In the genomic region with DNA sequence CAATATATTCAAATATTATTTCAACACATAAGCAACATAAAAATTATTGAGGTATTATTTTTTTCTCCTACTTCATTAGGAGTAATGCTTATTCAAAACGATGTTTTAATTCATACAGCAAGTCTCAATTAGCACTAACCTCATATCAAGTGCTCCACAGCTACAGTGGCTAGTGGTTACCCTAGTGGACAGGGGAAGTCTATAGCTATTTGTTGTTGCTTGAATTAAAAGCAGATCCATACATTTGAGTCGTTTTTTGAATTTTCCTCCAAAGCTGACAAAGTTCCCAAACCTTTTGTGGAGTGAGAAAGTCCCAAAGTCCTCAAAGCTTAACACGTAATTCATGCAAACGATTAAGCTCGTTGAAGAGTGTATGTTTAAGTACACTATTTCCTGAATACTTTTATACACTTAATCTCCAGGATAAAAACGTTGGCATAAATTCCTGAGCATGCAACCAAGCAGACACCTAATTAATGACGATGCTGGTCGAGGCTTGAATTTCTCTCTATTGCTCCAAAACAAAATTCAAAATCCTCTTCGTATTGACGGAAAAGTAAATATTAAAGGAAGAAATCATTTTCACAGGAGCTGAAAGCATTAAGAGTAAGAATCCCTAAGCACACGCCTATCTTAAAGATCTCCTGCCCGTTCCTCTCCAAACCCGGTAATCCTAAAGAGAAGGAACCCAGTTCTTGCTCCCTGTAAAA, we compare ENCODE assay signal across 8 cellular contexts. TPM values are rescaled to one million over a fixed set of nuclear protein-coding genes. Genes with fewer than 3 reads are reported as not detected.
A peak's percentile ranks its signal among the peaks of the same experiment; 100 is the strongest.
DNase-seq lines count a peak whose midpoint lies in the region; ATAC-seq and TF ChIP-seq lines count a peak whose summit lies in the region.

No MANE protein-coding gene starts in this region.

- peak overlapping the region; percentile 81 for H3K4me3 Mint-ChIP-seq in activated CD8-positive, alpha-beta T cell treated with anti-CD3 and anti-CD28 coated beads, Interleukin-2, amount 10 ng/mL, durations not matched to agents 7 days and 5 days

- no peaks in the 10 kb centered on the region for H3K27me3 ChIP-seq in A673 (replicated peaks; ENCODE audit: insufficient read depth, low read depth, low read length, poor library complexity)

- peak overlapping the region; percentile 88 for H3K4me3 ChIP-seq in A673 (ENCODE audit: low read depth, low read length, poor library complexity, severe bottlenecking)

- H3K27me3 Mint-ChIP-seq in activated CD8-positive, alpha-beta T cell treated with anti-CD3 and anti-CD28 coated beads, Interleukin-2, amount 10 ng/mL, durations not matched to agents 7 days and 5 days (ENCODE audit: low read depth): peaks cover 17% of the 10 kb centered on the region

- no peak for TF ChIP-seq CTCF in A673 (conservative IDR thresholded peaks at IDR 0.05; ENCODE audit: low read depth, low read length)

- peak overlapping the region; percentile 59 for H3K27ac ChIP-seq in A673 (ENCODE audit: low read depth, low read length, poor library complexity, severe bottlenecking)
- peak overlapping the region; percentile 83 for H3K27ac ChIP-seq in substantia nigra (ENCODE audit: low read depth, low read length, poor library complexity, severe bottlenecking)

- no peaks in the 10 kb centered on the region for H3K9me3 ChIP-seq in A673 (ENCODE audit: low read depth, low read length, poor library complexity, severe bottlenecking)

- BruUV-seq in A673 (replicated peaks; lab: Mats Ljungman, UMichigan): TSS peak; percentile 48

- H3K4me1 ChIP-seq in A673 (ENCODE audit: insufficient read depth, low read length, poor library complexity, severe bottlenecking): peaks cover 10% of the 10 kb centered on the region

- no peaks in the 10 kb centered on the region for H3K36me3 ChIP-seq in A673 (ENCODE audit: insufficient read depth, low read length, poor library complexity, severe bottlenecking)

- H3K9me3 Mint-ChIP-seq in activated CD8-positive, alpha-beta T cell treated with anti-CD3 and anti-CD28 coated beads, Interleukin-2, amount 10 ng/mL, durations not matched to agents 7 days and 5 days (ENCODE audit: insufficient read depth): no peaks in the 10 kb centered on the region

- DNase-seq in A673 (ENCODE audit: low spot score) (peak; percentile 15), HCEC 1CT (peak; percentile 19), inferior parietal cortex (ENCODE audit: extremely low spot score) (peak; percentile 15), substantia nigra (lab: John Stamatoyannopoulos, UW) (no peak)
- DNase-seq in activated CD8-positive, alpha-beta T cell treated with anti-CD3 and anti-CD28 coated beads, Interleukin-2, amount 10 ng/mL, durations not matched to agents 7 days and 5 days: no peak

- intact Hi-C loops in A673 (cut with micrococcal nuclease; ENCODE audit: unreplicated experiment): no loop called here

- peak overlapping the region; percentile 94 for H3K27ac Mint-ChIP-seq in activated CD8-positive, alpha-beta T cell treated with anti-CD3 and anti-CD28 coated beads, Interleukin-2, amount 10 ng/mL, durations not matched to agents 7 days and 5 days

- peaks cover 39% of the 10 kb centered on the region for H3K4me1 Mint-ChIP-seq in activated CD8-positive, alpha-beta T cell treated with anti-CD3 and anti-CD28 coated beads, Interleukin-2, amount 10 ng/mL, durations not matched to agents 7 days and 5 days (ENCODE audit: low read depth)

- peaks cover 6% of the 10 kb centered on the region for H3K36me3 Mint-ChIP-seq in activated CD8-positive, alpha-beta T cell treated with anti-CD3 and anti-CD28 coated beads, Interleukin-2, amount 10 ng/mL, durations not matched to agents 7 days and 5 days (ENCODE audit: low read depth)

- no peak for ATAC-seq in activated CD8-positive, alpha-beta T cell treated with anti-CD3 and anti-CD28 coated beads, Interleukin-2, amount 10 ng/mL, durations not matched to agents 7 days and 5 days
- no peak for ATAC-seq in GM21576 (IDR thresholded peaks at IDR 0.05; ENCODE audit: unreplicated experiment)
- ATAC-seq in HG02642 (IDR thresholded peaks at IDR 0.05; ENCODE audit: poor library complexity, unreplicated experiment): no peak
- no peak for ATAC-seq in HG03342 (IDR thresholded peaks at IDR 0.05; ENCODE audit: unreplicated experiment)

- CTCF ChIA-PET in A673 (lab: Charles Lee): interaction anchor here (0.6 kb wide), 1 partner anchor 8 kb away, joined by 4 read pairs; the partner anchor contains the start of gene C2CD4A
- CTCF ChIA-PET in activated CD8-positive, alpha-beta T cell treated with anti-CD3 and anti-CD28 coated beads, Interleukin-2, amount 10 ng/mL, durations not matched to agents 7 days and 5 days (lab: Charles Lee): interaction anchor here (0.9 to 3.4 kb wide), 10 partner anchors 10 to 331 kb away, joined by 3 to 13 read pairs (median 4); partner anchors contain the start of gene TLN2

- POLR2A ChIA-PET in A673 (lab: Charles Lee; ENCODE audit: low non-redundant PET): no interaction called here
- POLR2A ChIA-PET in activated CD8-positive, alpha-beta T cell treated with anti-CD3 and anti-CD28 coated beads, Interleukin-2, amount 10 ng/mL, durations not matched to agents 7 days and 5 days (lab: Charles Lee): interaction anchor here (0.5 to 1.8 kb wide), 6 partner anchors 10 to 1409 kb away, joined by 3 to 5 read pairs (median 4); no protein-coding TSS in a partner anchor

RNA-seq across cellular contexts. Expression of gene VPS13C, which starts 1.0 kb away (rescaled TPM):
- total RNA-seq in A673 (2021): 30.7 and 31.0 TPM in 2 replicates
- 10 to 100 TPM; 58.3 to 64.7 TPM for total RNA-seq in activated CD8-positive, alpha-beta T cell treated with anti-CD3 and anti-CD28 coated beads, Interleukin-2, amount 10 ng/mL, durations not matched to agents 7 days and 5 days

RNA-seq across cellular contexts. Expression of gene C2CD4A, which starts 7.5 kb away (rescaled TPM):
- total RNA-seq in A673 (2021): 0.22 and 0.34 TPM in 2 replicates
- total RNA-seq in activated CD8-positive, alpha-beta T cell treated with anti-CD3 and anti-CD28 coated beads, Interleukin-2, amount 10 ng/mL, durations not matched to agents 7 days and 5 days: not detected

Comparison
In these comparisons a context has a peak if more than half of its experiments do, and no peak if none do; other contexts are left out.
1. DNase-seq: peak in A673 (single experiment), HCEC 1CT (single experiment) and inferior parietal cortex (single experiment); none in activated CD8-positive, alpha-beta T cell treated with anti-CD3 and anti-CD28 coated beads, Interleukin-2, amount 10 ng/mL, durations not matched to agents 7 days and 5 days (single experiment) and substantia nigra (0 of 49).